1 cellular context compared by ENCODE assay signal in the genomic region with DNA sequence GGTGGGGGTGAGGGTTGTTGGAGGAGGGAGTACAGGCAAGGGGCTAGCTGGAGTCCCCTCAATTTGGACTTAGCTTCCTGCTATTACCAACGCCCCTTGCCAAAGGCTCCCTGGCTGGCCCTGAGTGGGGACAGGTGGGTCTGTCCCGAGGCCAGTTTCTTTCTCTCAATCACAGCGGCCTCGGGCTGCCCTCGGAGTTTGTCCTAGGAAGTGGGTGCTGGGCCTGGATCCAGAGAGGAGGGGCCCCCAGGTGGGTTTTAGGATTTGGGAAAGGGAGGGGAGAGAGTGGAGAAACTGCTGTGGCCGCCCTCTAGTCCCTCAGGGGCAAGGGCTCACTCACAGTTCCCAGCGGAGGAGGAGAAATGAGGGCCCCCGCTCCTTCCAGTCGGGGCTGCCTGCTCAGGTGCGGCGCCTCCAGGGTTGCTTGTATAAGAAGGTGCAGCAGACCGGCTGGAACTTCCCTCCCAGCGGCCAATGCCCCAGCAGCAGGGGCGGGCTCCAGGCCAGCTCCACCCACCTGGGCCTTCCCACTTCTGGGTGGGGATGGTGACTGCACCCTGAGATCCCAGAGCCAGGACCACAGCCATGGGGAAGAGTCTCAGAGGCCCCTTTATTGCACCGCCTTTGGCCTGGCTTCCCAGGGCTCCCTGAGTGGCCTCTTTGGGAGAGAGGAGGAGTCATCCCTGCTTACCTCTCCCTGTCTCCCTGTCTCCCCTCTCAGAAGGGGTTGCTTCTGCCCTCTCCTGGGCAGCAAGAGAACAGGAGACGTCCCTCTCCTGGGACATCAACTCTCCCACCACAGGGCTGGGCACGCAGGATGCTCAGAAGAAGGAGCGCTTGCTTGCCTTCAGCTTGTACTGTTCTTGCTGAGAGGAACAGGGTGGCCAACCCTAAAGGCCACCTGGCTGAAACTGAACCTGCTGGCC.
TF ChIP-seq lines count a peak whose summit lies in the region.

No MANE protein-coding gene starts in this region.

TF ChIP-seq in HepG2, 621 proteins besides CTCF, POLR2A, EP300 and RAD21 (continued from another document and continues in another):
- TF ChIP-seq, protein P1, sequence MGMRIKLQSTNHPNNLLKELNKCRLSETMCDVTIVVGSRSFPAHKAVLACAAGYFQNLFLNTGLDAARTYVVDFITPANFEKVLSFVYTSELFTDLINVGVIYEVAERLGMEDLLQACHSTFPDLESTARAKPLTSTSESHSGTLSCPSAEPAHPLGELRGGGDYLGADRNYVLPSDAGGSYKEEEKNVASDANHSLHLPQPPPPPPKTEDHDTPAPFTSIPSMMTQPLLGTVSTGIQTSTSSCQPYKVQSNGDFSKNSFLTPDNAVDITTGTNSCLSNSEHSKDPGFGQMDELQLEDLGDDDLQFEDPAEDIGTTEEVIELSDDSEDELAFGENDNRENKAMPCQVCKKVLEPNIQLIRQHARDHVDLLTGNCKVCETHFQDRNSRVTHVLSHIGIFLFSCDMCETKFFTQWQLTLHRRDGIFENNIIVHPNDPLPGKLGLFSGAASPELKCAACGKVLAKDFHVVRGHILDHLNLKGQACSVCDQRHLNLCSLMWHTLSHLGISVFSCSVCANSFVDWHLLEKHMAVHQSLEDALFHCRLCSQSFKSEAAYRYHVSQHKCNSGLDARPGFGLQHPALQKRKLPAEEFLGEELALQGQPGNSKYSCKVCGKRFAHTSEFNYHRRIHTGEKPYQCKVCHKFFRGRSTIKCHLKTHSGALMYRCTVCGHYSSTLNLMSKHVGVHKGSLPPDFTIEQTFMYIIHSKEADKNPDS (CRISPR knock-in tag; IDR thresholded peaks at IDR 0.05) = no peak
- TF ChIP-seq ZSCAN25 (CRISPR knock-in tag; IDR thresholded peaks at IDR 0.05) (peak; percentile 82), PHB2 (IDR thresholded peaks at IDR 0.05; ENCODE audit: partially characterized antibody) (no peak), TBX3 (IDR thresholded peaks at IDR 0.05; ENCODE audit: borderline replicate concordance) (no peak), MED8 (CRISPR knock-in tag; IDR thresholded peaks at IDR 0.05; ENCODE audit: insufficient replicate concordance) (no peak), NR2F2 (IDR thresholded peaks at IDR 0.05; ENCODE audit: borderline replicate concordance, low read depth) (no peak), ARNT2 (CRISPR knock-in tag; IDR thresholded peaks at IDR 0.05; ENCODE audit: low read depth) (peak; percentile 72), ZNF510 (CRISPR knock-in tag; IDR thresholded peaks at IDR 0.05; ENCODE audit: low read depth) (no peak), ZIK1 (CRISPR knock-in tag; IDR thresholded peaks at IDR 0.05; ENCODE audit: borderline replicate concordance, low read depth) (no peak), ZNF761 (CRISPR knock-in tag; conservative IDR thresholded peaks at IDR 0.05) (peak; percentile 74; the same call in 1 of the 2 replicates), ESRRA (CRISPR knock-in tag; IDR thresholded peaks at IDR 0.05; ENCODE audit: low read depth) (no peak), HIVEP1 (CRISPR knock-in tag; IDR thresholded peaks at IDR 0.05) (no peak), ETV5 (CRISPR knock-in tag; IDR thresholded peaks at IDR 0.05; ENCODE audit: borderline replicate concordance) (no peak; the same call in 1 of the 2 replicates), HNRNPK (IDR thresholded peaks at IDR 0.05; ENCODE audit: low read depth, low read length, poor library complexity, severe bottlenecking) (no peak), ZNF780A (CRISPR knock-in tag; IDR thresholded peaks at IDR 0.05) (no peak), SIN3A (IDR thresholded peaks at IDR 0.05; ENCODE audit: borderline replicate concordance, low read depth, low read length) (peak; percentile 33; the same call in 1 of the 2 replicates), POLR2AphosphoS5 (IDR thresholded peaks at IDR 0.05; ENCODE audit: low read depth, low read length) (peak; percentile 90), ATM (IDR thresholded peaks at IDR 0.05; ENCODE audit: borderline replicate concordance) (peak; percentile 57; the same call in 1 of the 2 replicates), ZBTB7B (CRISPR knock-in tag; IDR thresholded peaks at IDR 0.05) (0 out of 2 replicates have a peak, but pooled peaks have one; percentile 62), RFXANK (CRISPR knock-in tag; IDR thresholded peaks at IDR 0.05) (no peak), ZNF496 (CRISPR knock-in tag; IDR thresholded peaks at IDR 0.05; ENCODE audit: insufficient replicate concordance) (no peak), SMC3 (IDR thresholded peaks at IDR 0.05; ENCODE audit: low read length) (peak; percentile 60; the same call in 1 of the 2 replicates), ZKSCAN1 (IDR thresholded peaks at IDR 0.05; ENCODE audit: low read length) (no peak), CHD4 (IDR thresholded peaks at IDR 0.05; ENCODE audit: borderline replicate concordance, low read length) (no peak), ZNF383 (CRISPR knock-in tag; IDR thresholded peaks at IDR 0.05; ENCODE audit: borderline replicate concordance) (no peak), KDM3A (CRISPR knock-in tag; IDR thresholded peaks at IDR 0.05; ENCODE audit: low read depth) (peak; percentile 56; the same call in 1 of the 2 replicates), ZNF720 (CRISPR knock-in tag; IDR thresholded peaks at IDR 0.05) (no peak), GATAD1 (CRISPR knock-in tag; IDR thresholded peaks at IDR 0.05) (peak; percentile 48; the same call in 1 of the 2 replicates), ZNF577 (CRISPR knock-in tag; IDR thresholded peaks at IDR 0.05; ENCODE audit: borderline replicate concordance, low read depth) (no peak)
- TF ChIP-seq, protein P2, sequence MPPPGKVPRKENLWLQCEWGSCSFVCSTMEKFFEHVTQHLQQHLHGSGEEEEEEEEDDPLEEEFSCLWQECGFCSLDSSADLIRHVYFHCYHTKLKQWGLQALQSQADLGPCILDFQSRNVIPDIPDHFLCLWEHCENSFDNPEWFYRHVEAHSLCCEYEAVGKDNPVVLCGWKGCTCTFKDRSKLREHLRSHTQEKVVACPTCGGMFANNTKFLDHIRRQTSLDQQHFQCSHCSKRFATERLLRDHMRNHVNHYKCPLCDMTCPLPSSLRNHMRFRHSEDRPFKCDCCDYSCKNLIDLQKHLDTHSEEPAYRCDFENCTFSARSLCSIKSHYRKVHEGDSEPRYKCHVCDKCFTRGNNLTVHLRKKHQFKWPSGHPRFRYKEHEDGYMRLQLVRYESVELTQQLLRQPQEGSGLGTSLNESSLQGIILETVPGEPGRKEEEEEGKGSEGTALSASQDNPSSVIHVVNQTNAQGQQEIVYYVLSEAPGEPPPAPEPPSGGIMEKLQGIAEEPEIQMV (CRISPR knock-in tag; IDR thresholded peaks at IDR 0.05; ENCODE audit: low read depth) = no peak
- TF ChIP-seq, protein P3, sequence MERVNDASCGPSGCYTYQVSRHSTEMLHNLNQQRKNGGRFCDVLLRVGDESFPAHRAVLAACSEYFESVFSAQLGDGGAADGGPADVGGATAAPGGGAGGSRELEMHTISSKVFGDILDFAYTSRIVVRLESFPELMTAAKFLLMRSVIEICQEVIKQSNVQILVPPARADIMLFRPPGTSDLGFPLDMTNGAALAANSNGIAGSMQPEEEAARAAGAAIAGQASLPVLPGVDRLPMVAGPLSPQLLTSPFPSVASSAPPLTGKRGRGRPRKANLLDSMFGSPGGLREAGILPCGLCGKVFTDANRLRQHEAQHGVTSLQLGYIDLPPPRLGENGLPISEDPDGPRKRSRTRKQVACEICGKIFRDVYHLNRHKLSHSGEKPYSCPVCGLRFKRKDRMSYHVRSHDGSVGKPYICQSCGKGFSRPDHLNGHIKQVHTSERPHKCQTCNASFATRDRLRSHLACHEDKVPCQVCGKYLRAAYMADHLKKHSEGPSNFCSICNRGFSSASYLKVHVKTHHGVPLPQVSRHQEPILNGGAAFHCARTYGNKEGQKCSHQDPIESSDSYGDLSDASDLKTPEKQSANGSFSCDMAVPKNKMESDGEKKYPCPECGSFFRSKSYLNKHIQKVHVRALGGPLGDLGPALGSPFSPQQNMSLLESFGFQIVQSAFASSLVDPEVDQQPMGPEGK (CRISPR knock-in tag; IDR thresholded peaks at IDR 0.05) = peak; percentile 27; the same call in 1 of the 2 replicates
- TF ChIP-seq, protein P4, sequence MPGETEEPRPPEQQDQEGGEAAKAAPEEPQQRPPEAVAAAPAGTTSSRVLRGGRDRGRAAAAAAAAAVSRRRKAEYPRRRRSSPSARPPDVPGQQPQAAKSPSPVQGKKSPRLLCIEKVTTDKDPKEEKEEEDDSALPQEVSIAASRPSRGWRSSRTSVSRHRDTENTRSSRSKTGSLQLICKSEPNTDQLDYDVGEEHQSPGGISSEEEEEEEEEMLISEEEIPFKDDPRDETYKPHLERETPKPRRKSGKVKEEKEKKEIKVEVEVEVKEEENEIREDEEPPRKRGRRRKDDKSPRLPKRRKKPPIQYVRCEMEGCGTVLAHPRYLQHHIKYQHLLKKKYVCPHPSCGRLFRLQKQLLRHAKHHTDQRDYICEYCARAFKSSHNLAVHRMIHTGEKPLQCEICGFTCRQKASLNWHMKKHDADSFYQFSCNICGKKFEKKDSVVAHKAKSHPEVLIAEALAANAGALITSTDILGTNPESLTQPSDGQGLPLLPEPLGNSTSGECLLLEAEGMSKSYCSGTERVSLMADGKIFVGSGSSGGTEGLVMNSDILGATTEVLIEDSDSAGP (CRISPR knock-in tag; IDR thresholded peaks at IDR 0.05; ENCODE audit: borderline replicate concordance) = peak; percentile 58; the same call in 1 of the 2 replicates
- TF ChIP-seq, protein P5, sequence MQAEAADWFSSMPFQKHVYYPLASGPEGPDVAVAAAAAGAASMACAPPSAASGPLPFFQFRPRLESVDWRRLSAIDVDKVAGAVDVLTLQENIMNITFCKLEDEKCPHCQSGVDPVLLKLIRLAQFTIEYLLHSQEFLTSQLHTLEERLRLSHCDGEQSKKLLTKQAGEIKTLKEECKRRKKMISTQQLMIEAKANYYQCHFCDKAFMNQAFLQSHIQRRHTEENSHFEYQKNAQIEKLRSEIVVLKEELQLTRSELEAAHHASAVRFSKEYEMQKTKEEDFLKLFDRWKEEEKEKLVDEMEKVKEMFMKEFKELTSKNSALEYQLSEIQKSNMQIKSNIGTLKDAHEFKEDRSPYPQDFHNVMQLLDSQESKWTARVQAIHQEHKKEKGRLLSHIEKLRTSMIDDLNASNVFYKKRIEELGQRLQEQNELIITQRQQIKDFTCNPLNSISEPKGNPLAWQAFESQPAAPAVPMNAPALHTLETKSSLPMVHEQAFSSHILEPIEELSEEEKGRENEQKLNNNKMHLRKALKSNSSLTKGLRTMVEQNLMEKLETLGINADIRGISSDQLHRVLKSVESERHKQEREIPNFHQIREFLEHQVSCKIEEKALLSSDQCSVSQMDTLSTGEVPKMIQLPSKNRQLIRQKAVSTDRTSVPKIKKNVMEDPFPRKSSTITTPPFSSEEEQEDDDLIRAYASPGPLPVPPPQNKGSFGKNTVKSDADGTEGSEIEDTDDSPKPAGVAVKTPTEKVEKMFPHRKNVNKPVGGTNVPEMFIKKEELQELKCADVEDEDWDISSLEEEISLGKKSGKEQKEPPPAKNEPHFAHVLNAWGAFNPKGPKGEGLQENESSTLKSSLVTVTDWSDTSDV (CRISPR knock-in tag; IDR thresholded peaks at IDR 0.05) = no peak
- TF ChIP-seq, protein P6, sequence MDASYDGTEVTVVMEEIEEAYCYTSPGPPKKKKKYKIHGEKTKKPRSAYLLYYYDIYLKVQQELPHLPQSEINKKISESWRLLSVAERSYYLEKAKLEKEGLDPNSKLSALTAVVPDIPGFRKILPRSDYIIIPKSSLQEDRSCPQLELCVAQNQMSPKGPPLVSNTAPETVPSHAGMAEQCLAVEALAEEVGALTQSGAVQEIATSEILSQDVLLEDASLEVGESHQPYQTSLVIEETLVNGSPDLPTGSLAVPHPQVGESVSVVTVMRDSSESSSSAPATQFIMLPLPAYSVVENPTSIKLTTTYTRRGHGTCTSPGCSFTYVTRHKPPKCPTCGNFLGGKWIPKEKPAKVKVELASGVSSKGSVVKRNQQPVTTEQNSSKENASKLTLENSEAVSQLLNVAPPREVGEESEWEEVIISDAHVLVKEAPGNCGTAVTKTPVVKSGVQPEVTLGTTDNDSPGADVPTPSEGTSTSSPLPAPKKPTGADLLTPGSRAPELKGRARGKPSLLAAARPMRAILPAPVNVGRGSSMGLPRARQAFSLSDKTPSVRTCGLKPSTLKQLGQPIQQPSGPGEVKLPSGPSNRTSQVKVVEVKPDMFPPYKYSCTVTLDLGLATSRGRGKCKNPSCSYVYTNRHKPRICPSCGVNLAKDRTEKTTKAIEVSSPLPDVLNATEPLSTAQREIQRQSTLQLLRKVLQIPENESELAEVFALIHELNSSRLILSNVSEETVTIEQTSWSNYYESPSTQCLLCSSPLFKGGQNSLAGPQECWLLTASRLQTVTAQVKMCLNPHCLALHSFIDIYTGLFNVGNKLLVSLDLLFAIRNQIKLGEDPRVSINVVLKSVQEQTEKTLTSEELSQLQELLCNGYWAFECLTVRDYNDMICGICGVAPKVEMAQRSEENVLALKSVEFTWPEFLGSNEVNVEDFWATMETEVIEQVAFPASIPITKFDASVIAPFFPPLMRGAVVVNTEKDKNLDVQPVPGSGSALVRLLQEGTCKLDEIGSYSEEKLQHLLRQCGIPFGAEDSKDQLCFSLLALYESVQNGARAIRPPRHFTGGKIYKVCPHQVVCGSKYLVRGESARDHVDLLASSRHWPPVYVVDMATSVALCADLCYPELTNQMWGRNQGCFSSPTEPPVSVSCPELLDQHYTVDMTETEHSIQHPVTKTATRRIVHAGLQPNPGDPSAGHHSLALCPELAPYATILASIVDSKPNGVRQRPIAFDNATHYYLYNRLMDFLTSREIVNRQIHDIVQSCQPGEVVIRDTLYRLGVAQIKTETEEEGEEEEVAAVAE (CRISPR knock-in tag; IDR thresholded peaks at IDR 0.05; ENCODE audit: borderline replicate concordance) = peak; percentile 66; the same call in 1 of the 2 replicates
- TF ChIP-seq, protein P7, sequence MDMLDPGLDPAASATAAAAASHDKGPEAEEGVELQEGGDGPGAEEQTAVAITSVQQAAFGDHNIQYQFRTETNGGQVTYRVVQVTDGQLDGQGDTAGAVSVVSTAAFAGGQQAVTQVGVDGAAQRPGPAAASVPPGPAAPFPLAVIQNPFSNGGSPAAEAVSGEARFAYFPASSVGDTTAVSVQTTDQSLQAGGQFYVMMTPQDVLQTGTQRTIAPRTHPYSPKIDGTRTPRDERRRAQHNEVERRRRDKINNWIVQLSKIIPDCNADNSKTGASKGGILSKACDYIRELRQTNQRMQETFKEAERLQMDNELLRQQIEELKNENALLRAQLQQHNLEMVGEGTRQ (IDR thresholded peaks at IDR 0.05; ENCODE audit: low read depth, low read length) = no peak
- TF ChIP-seq, protein P7 (CRISPR knock-in tag; IDR thresholded peaks at IDR 0.05; ENCODE audit: borderline replicate concordance) = no peak; the same call in 1 of the 2 replicates
- TF ChIP-seq, protein P8, sequence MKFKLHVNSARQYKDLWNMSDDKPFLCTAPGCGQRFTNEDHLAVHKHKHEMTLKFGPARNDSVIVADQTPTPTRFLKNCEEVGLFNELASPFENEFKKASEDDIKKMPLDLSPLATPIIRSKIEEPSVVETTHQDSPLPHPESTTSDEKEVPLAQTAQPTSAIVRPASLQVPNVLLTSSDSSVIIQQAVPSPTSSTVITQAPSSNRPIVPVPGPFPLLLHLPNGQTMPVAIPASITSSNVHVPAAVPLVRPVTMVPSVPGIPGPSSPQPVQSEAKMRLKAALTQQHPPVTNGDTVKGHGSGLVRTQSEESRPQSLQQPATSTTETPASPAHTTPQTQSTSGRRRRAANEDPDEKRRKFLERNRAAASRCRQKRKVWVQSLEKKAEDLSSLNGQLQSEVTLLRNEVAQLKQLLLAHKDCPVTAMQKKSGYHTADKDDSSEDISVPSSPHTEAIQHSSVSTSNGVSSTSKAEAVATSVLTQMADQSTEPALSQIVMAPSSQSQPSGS (CRISPR knock-in tag; IDR thresholded peaks at IDR 0.05) = no peak
